ENCODE assay signal across 8 cellular contexts in genomic region chr1:241323510-241323909, GRCh38. TPM values are rescaled to one million over a fixed set of nuclear protein-coding genes. Genes with fewer than 3 reads are reported as not detected.
DNase-seq lines count a peak whose midpoint lies in the region; ATAC-seq lines count a peak whose summit lies in the region.

No MANE protein-coding gene starts in this region.

- peak; percentile 46 for DNase-seq in Daoy (ENCODE audit: low read depth)
- DNase-seq in HK-2 (ENCODE audit: unreplicated experiment) = peak; percentile 35
- DNase-seq in activated CD8-positive, alpha-beta T cell treated with anti-CD3 and anti-CD28 coated beads, Interleukin-2, amount 10 ng/mL, durations not matched to agents 7 days and 5 days = peak; percentile 45
- peak; percentile 48 for DNase-seq in iris pigment epithelial cell (ENCODE audit: low read depth)
- DNase-seq in NCI-H1436 (lab: John Stamatoyannopoulos, UW) = no peak

- H3K27ac Mint-ChIP-seq in activated CD8-positive, alpha-beta T cell treated with anti-CD3 and anti-CD28 coated beads, Interleukin-2, amount 10 ng/mL, durations not matched to agents 7 days and 5 days = no peak overlapping the region

- CTCF ChIA-PET in activated CD8-positive, alpha-beta T cell treated with anti-CD3 and anti-CD28 coated beads, Interleukin-2, amount 10 ng/mL, durations not matched to agents 7 days and 5 days (lab: Charles Lee) = no interaction called here

- POLR2A ChIA-PET in activated CD8-positive, alpha-beta T cell treated with anti-CD3 and anti-CD28 coated beads, Interleukin-2, amount 10 ng/mL, durations not matched to agents 7 days and 5 days (lab: Charles Lee) = no interaction called here

- no peak overlapping the region for H3K4me3 Mint-ChIP-seq in activated CD8-positive, alpha-beta T cell treated with anti-CD3 and anti-CD28 coated beads, Interleukin-2, amount 10 ng/mL, durations not matched to agents 7 days and 5 days

- H3K36me3 Mint-ChIP-seq in activated CD8-positive, alpha-beta T cell treated with anti-CD3 and anti-CD28 coated beads, Interleukin-2, amount 10 ng/mL, durations not matched to agents 7 days and 5 days (ENCODE audit: low read depth) = no peaks in the 10 kb centered on the region

- no peaks in the 10 kb centered on the region for H3K9me3 Mint-ChIP-seq in activated CD8-positive, alpha-beta T cell treated with anti-CD3 and anti-CD28 coated beads, Interleukin-2, amount 10 ng/mL, durations not matched to agents 7 days and 5 days (ENCODE audit: insufficient read depth)

- ATAC-seq in activated CD8-positive, alpha-beta T cell treated with anti-CD3 and anti-CD28 coated beads, Interleukin-2, amount 10 ng/mL, durations not matched to agents 7 days and 5 days = no peak
- ATAC-seq in GM18867 (IDR thresholded peaks at IDR 0.05; ENCODE audit: unreplicated experiment) (no peak), HG03175 (IDR thresholded peaks at IDR 0.05; ENCODE audit: unreplicated experiment) (no peak), GM18858 (IDR thresholded peaks at IDR 0.05; ENCODE audit: unreplicated experiment) (no peak)

- no peaks in the 10 kb centered on the region for H3K4me1 Mint-ChIP-seq in activated CD8-positive, alpha-beta T cell treated with anti-CD3 and anti-CD28 coated beads, Interleukin-2, amount 10 ng/mL, durations not matched to agents 7 days and 5 days (ENCODE audit: low read depth)

- H3K27me3 Mint-ChIP-seq in activated CD8-positive, alpha-beta T cell treated with anti-CD3 and anti-CD28 coated beads, Interleukin-2, amount 10 ng/mL, durations not matched to agents 7 days and 5 days (ENCODE audit: low read depth) = no peaks in the 10 kb centered on the region

RNA-seq across cellular contexts. Expression of gene RGS7, which starts 33.5 kb away (rescaled TPM):
- total RNA-seq in Daoy (2014; rRNA removed; shearing (Covaris generic)) = 0.27 and 0.74 TPM in 2 replicates
- not detected for total RNA-seq in activated CD8-positive, alpha-beta T cell treated with anti-CD3 and anti-CD28 coated beads, Interleukin-2, amount 10 ng/mL, durations not matched to agents 7 days and 5 days
